Comparison of ENCODE assay signal across 8 cellular contexts in genomic region chr10:13587367-13587766, GRCh38. TPM values are rescaled to one million over a fixed set of nuclear protein-coding genes. Genes with fewer than 3 reads are reported as not detected.
DNase-seq lines count a peak whose midpoint lies in the region; ATAC-seq and TF ChIP-seq lines count a peak whose summit lies in the region.

No MANE protein-coding gene starts in this region.

- no peak for TF ChIP-seq POLR2A in adrenal gland (IDR thresholded peaks at IDR 0.05)

- H3K36me3 Mint-ChIP-seq in stimulated activated naive B cell treated with anti-CD40 and anti-IgM and Interleukin-4, amounts not matched to agents 10 μg/mL and 1 μg/mL and 100 μg/mL, for 72 hours: peaks cover 15 to 17% of the 10 kb centered on the region in 2 donors

- H3K4me2 ChIP-seq in BLaER1: peak overlapping the region; percentile 100

- H3K9me3 ChIP-seq in BLaER1: no peaks in the 10 kb centered on the region
- no peaks in the 10 kb centered on the region for H3K9me3 ChIP-seq in adrenal gland (replicated peaks in 1 of 3)

- H3K27me3 Mint-ChIP-seq in stimulated activated naive B cell treated with anti-CD40 and anti-IgM and Interleukin-4, amounts not matched to agents 10 μg/mL and 1 μg/mL and 100 μg/mL, for 72 hours: peaks cover 8 to 12% of the 10 kb centered on the region in 2 donors

- peaks cover 14 to 31% of the 10 kb centered on the region in 2 donors for H3K4me1 Mint-ChIP-seq in stimulated activated naive B cell treated with anti-CD40 and anti-IgM and Interleukin-4, amounts not matched to agents 10 μg/mL and 1 μg/mL and 100 μg/mL, for 72 hours

- peaks cover 17% of the 10 kb centered on the region for H3K36me3 ChIP-seq in BLaER1
- peaks cover 0 to under 1% of the 10 kb centered on the region in 2 donors for H3K36me3 ChIP-seq in adrenal gland (replicated peaks in 1 of 2)

- ATAC-seq in stimulated activated naive B cell treated with anti-CD40 and anti-IgM and Interleukin-4, amounts not matched to agents 10 μg/mL and 1 μg/mL and 100 μg/mL, for 72 hours (replicated peaks): peak in 1 of 2 donors; percentile 16
- no peak for ATAC-seq in HG03280 (IDR thresholded peaks at IDR 0.05; ENCODE audit: unreplicated experiment)

- peak overlapping the region; percentile 93 to 100 for H3K4me3 Mint-ChIP-seq in stimulated activated naive B cell treated with anti-CD40 and anti-IgM and Interleukin-4, amounts not matched to agents 10 μg/mL and 1 μg/mL and 100 μg/mL, for 72 hours

- H4K20me1 ChIP-seq in BLaER1: peaks cover 51% of the 10 kb centered on the region

- H3K27ac ChIP-seq in BLaER1: peak overlapping the region; percentile 75; the same call in 1 of the 2 replicates
- peak overlapping the region in 1 of 5 donors; percentile 32 for H3K27ac ChIP-seq in adrenal gland

- H3K9ac ChIP-seq in BLaER1: peak overlapping the region; percentile 78

- H3K27me3 ChIP-seq in BLaER1 (no peaks in the 10 kb centered on the region), adrenal gland (peaks cover 11% of the 10 kb centered on the region)

- no peak for TF ChIP-seq CTCF in adrenal gland (IDR thresholded peaks at IDR 0.05)

- intact Hi-C loops in adrenal gland (cut with DNase I): no loop called here

- DNase-seq in HT1080 (ENCODE audit: low read depth): peak; percentile 3
- peak in 2 of 7 donors; percentile 10 to 18 for DNase-seq in adrenal gland
- peak; percentile 17 for DNase-seq in iPS-NIHi11 (ENCODE audit: low spot score)
- DNase-seq in stimulated activated naive B cell treated with anti-CD40 and anti-IgM and Interleukin-4, amounts not matched to agents 10 μg/mL and 1 μg/mL and 100 μg/mL, for 72 hours: peak; percentile 1
- DNase-seq in NOMO-1 treated with DMSO at 0.1 percent for 48 hours (lab: John Stamatoyannopoulos, UW; ENCODE audit: unreplicated experiment): no peak
- no peak for DNase-seq in NCI-H1930 (lab: John Stamatoyannopoulos, UW)

- H3K4me3 ChIP-seq in BLaER1: peak overlapping the region; percentile 88
- H3K4me3 ChIP-seq in adrenal gland: peak overlapping the region; percentile 92 to 99 (median 96)

- WGBS in adrenal gland, 4 donors: 2 to 8% (median 4%) methylated on average over 12 to 18 of the region's 18 CpGs

- H3K4me1 ChIP-seq in BLaER1 (peaks cover 12% of the 10 kb centered on the region), adrenal gland (replicated peaks in 1 of 2) (peaks cover 8 to 15% of the 10 kb centered on the region in 2 donors)

- no peaks in the 10 kb centered on the region for H3K9me3 Mint-ChIP-seq in stimulated activated naive B cell treated with anti-CD40 and anti-IgM and Interleukin-4, amounts not matched to agents 10 μg/mL and 1 μg/mL and 100 μg/mL, for 72 hours

- peak overlapping the region; percentile 98 for H3K27ac Mint-ChIP-seq in stimulated activated naive B cell treated with anti-CD40 and anti-IgM and Interleukin-4, amounts not matched to agents 10 μg/mL and 1 μg/mL and 100 μg/mL, for 72 hours

RNA-seq across cellular contexts. Expression of gene PRPF18, which starts 0.6 kb away (rescaled TPM):
- total RNA-seq in HT1080 (2014; rRNA removed; shearing (Covaris generic)): 27.7 and 31.9 TPM in 2 replicates
- polyA plus RNA-seq in HT1080 (2015; cell fraction: cytosol; rRNA removed): 28.1 and 38.4 TPM in 2 replicates
- 20.5 and 23.6 TPM in 2 replicates for polyA plus RNA-seq in HT1080 (2015; cell fraction: nucleus; rRNA removed)
- total RNA-seq in adrenal gland: 10 to 100 TPM; 13.9 to 36.7 (median 18.9) TPM
- 10 to 100 TPM in 2 of 3 donors, 1 to 10 TPM in 1; 4.9 to 33.9 (median 10.5) TPM for polyA plus RNA-seq in adrenal gland

RNA-seq across cellular contexts. Expression of gene BEND7, which starts 58.6 kb away (rescaled TPM):
- total RNA-seq in HT1080 (2014; rRNA removed; shearing (Covaris generic)): 4.0 and 5.7 TPM in 2 replicates
- polyA plus RNA-seq in HT1080 (2015; cell fraction: cytosol; rRNA removed): 10.3 and 12.3 TPM in 2 replicates
- polyA plus RNA-seq in HT1080 (2015; cell fraction: nucleus; rRNA removed): 9.4 and 12.1 TPM in 2 replicates
- 10 to 100 TPM in 7 of 8 donors, 1 to 10 TPM in 1; 6.8 to 21.5 (median 14.8) TPM for total RNA-seq in adrenal gland
- 10 to 100 TPM in 1 of 3 donors, 1 to 10 TPM in 2; 5.3 to 15.2 (median 6.8) TPM for polyA plus RNA-seq in adrenal gland

Comparison
In these comparisons a context has a peak if more than half of its experiments do, and no peak if none do; other contexts are left out.
1. DNase-seq: peak in HT1080 (single experiment), iPS-NIHi11 (single experiment) and stimulated activated naive B cell treated with anti-CD40 and anti-IgM and Interleukin-4, amounts not matched to agents 10 μg/mL and 1 μg/mL and 100 μg/mL, for 72 hours (single experiment); none in NOMO-1 treated with DMSO at 0.1 percent for 48 hours (single experiment) and NCI-H1930 (0 of 2).